ENCODE assay signal across 1 cellular context in genomic region chr12:42187799-42188198, GRCh38.
TF ChIP-seq lines count a peak whose summit lies in the region.

No MANE protein-coding gene starts in this region.

TF ChIP-seq in K562, 482 proteins besides CTCF, POLR2A, EP300 and RAD21 (continued from another document):
- TF ChIP-seq E2F4 (CRISPR knock-in tag; IDR thresholded peaks at IDR 0.05; ENCODE audit: low read depth) (no peak), C11orf30 (IDR thresholded peaks at IDR 0.05; ENCODE audit: low read depth) (0 out of 2 replicates have a peak, but pooled peaks have one; percentile 7)
